ENCODE assay signal across 24 cellular contexts in genomic region chr12:46442723-46443122, GRCh38.
DNase-seq lines count a peak whose midpoint lies in the region; ATAC-seq, FAIRE-seq and TF ChIP-seq lines count a peak whose summit lies in the region.
"Had no signal": no experiment of that assay in that cellular context is flagged by ENCODE, and none has a peak within 500 bp of the region (broad histone marks: within the 10 kb centered on the region; RNA-seq: fewer than 3 reads in every experiment).

No MANE protein-coding gene starts in this region.

- H3K79me1 ChIP-seq in IMR-90 (ENCODE audit: low read depth in 1 of 2, low read length in 2 of 2): peaks cover 0 to 14% of the 10 kb centered on the region in 2 experiments; a peak in 2 of 4 replicates
- peaks cover 2% of the 10 kb centered on the region for H3K79me1 ChIP-seq in mesenchymal stem cell (replicated peaks; ENCODE audit: low read length, poor library complexity, severe bottlenecking)

- no peaks in the 10 kb centered on the region for H3K27me3 Mint-ChIP-seq in astrocyte (ENCODE audit: low read depth, unreplicated experiment)

- H3K4me2 ChIP-seq in A549: 0 out of 3 replicates have a peak overlapping the region, but pooled peaks have one; percentile 20
- H3K4me2 ChIP-seq in IMR-90 (ENCODE audit: low read depth, low read length): peak overlapping the region; percentile 57
- peak overlapping the region; percentile 22 for H3K4me2 ChIP-seq in astrocyte (ENCODE audit: low read length)
- H3K4me2 ChIP-seq in mesenchymal stem cell (ENCODE audit: low read length, poor library complexity, severe bottlenecking): no peak overlapping the region
- H3K4me2 ChIP-seq: PC-9 had no signal

- H3K9me3 ChIP-seq in A549: no peaks in the 10 kb centered on the region
- H3K9me3 ChIP-seq in IMR-90 (ENCODE audit: control insufficient read depth, insufficient read depth, low read length): no peaks in the 10 kb centered on the region
- H3K9me3 ChIP-seq in astrocyte (ENCODE audit: insufficient read depth, low read depth, low read length): no peaks in the 10 kb centered on the region
- no peaks in the 10 kb centered on the region for H3K9me3 ChIP-seq in mesenchymal stem cell (ENCODE audit: control insufficient read depth, low read length)
- H3K9me3 ChIP-seq: heart left ventricle, neutrophil had no signal

- H3K27ac ChIP-seq in A549 (peak overlapping the region; percentile 10 to 37; a peak in 4 of 6 replicates), IMR-90 (ENCODE audit: insufficient read depth, low read length) (peak overlapping the region; percentile 78; the same call in 1 of the 2 replicates), astrocyte (ENCODE audit: low read depth, low read length) (peak overlapping the region; percentile 29), mesenchymal stem cell (ENCODE audit: low read length, poor library complexity, severe bottlenecking) (no peak overlapping the region)
- H3K27ac ChIP-seq: heart left ventricle, neutrophil, PC-9, SJSA1 had no signal

- H3K27me3 ChIP-seq in IMR-90 (ENCODE audit: control insufficient read depth, insufficient read depth, low read length) (no peaks in the 10 kb centered on the region), astrocyte (ENCODE audit: insufficient read depth, low read length) (no peaks in the 10 kb centered on the region), mesenchymal stem cell (ENCODE audit: control insufficient read depth in 1 of 2, insufficient read depth in 1 of 2, low read length in 2 of 2) (no peaks in the 10 kb centered on the region)
- H3K27me3 ChIP-seq: heart left ventricle, neutrophil had no signal

- H2BK20ac ChIP-seq in IMR-90 (ENCODE audit: low read depth, low read length): peak overlapping the region; percentile 89

- H3K4ac ChIP-seq in IMR-90 (ENCODE audit: low read depth, low read length): peak overlapping the region; percentile 87
- H3K4ac ChIP-seq in mesenchymal stem cell (ENCODE audit: low read depth in 1 of 2, low read length in 2 of 2): no peak overlapping the region

- H4K8ac ChIP-seq in IMR-90 (ENCODE audit: low read depth in 2 of 2, low read length in 2 of 2) (peak overlapping the region; percentile 51 to 86; a peak in 3 of 4 replicates), mesenchymal stem cell (ENCODE audit: low read length) (no peak overlapping the region)

- TF ChIP-seq CTCF in A549 (IDR thresholded peaks at IDR 0.05) (no peak), IMR-90 (conservative IDR thresholded peaks at IDR 0.05; ENCODE audit: low read depth, low read length) (no peak), astrocyte (IDR thresholded peaks at IDR 0.05; ENCODE audit: insufficient read depth, low read depth, low read length) (no peak)

- no peak for TF ChIP-seq EP300 in A549 (IDR thresholded peaks at IDR 0.05)

- peaks cover 24% of the 10 kb centered on the region for H3K4me1 Mint-ChIP-seq in astrocyte (ENCODE audit: low read depth, unreplicated experiment)

- peaks cover 9% of the 10 kb centered on the region for H3K9me1 ChIP-seq in IMR-90 (ENCODE audit: insufficient read depth, low read length)

- H3K23ac ChIP-seq in IMR-90 (ENCODE audit: low read depth, low read length): peak overlapping the region; percentile 37; the same call in 1 of the 2 replicates
- no peak overlapping the region for H3K23ac ChIP-seq in mesenchymal stem cell (ENCODE audit: low read length in 2 of 2)

- peak overlapping the region; percentile 90 for H2BK15ac ChIP-seq in IMR-90 (ENCODE audit: low read depth, low read length)
- no peak overlapping the region for H2BK15ac ChIP-seq in mesenchymal stem cell (ENCODE audit: low read depth, poor library complexity, severe bottlenecking)

- peak overlapping the region in 1 of 2 experiments; percentile 71 for H2BK12ac ChIP-seq in mesenchymal stem cell (ENCODE audit: low read length in 2 of 2)

- peak overlapping the region; percentile 13 for H3K27ac Mint-ChIP-seq in astrocyte (ENCODE audit: unreplicated experiment)
- H3K27ac Mint-ChIP-seq: activated naive CD4-positive, alpha-beta T cell treated with anti-CD3 and anti-CD28 coated beads for 36 hours had no signal

- no peak overlapping the region for H3K4me3 Mint-ChIP-seq in astrocyte (ENCODE audit: unreplicated experiment)
- H3K4me3 Mint-ChIP-seq: activated naive CD4-positive, alpha-beta T cell treated with anti-CD3 and anti-CD28 coated beads for 36 hours had no signal

- CTCF ChIA-PET in A549 (lab: Yijun Ruan, JAX): interaction anchor here (1.3 kb wide), 1 partner anchor 234 kb away, joined by 3 read pairs; no protein-coding TSS in a partner anchor
- CTCF ChIA-PET in IMR-90 (lab: Yijun Ruan, JAX): interaction anchor here (0.7 kb wide), 1 partner anchor 9 kb away, joined by 4 read pairs; no protein-coding TSS in a partner anchor

- in situ Hi-C loops in IMR-90 (cut with MboI; ENCODE audit: low sequenced_read_pairs): no loop called here

- H2BK5ac ChIP-seq in IMR-90 (ENCODE audit: low read depth, low read length, poor library complexity, severe bottlenecking) (peak overlapping the region; percentile 78), mesenchymal stem cell (ENCODE audit: low read depth, low read length, poor library complexity, severe bottlenecking) (no peak overlapping the region)

- H3K4me1 ChIP-seq in A549 (peaks cover 45% of the 10 kb centered on the region), IMR-90 (ENCODE audit: control insufficient read depth, insufficient read depth, low read length) (peaks cover 13% of the 10 kb centered on the region), astrocyte (ENCODE audit: insufficient read depth, low read length) (peaks cover 13% of the 10 kb centered on the region), mesenchymal stem cell (ENCODE audit: control insufficient read depth, insufficient read depth, low read depth, low read length) (peaks cover 4% of the 10 kb centered on the region)
- H3K4me1 ChIP-seq: SJSA1 had no signal

- no TSS peak for BruUV-seq in IMR-90 (replicated peaks; lab: Mats Ljungman, UMichigan)

- peak overlapping the region; percentile 56 for H4K91ac ChIP-seq in IMR-90 (ENCODE audit: insufficient read depth, low read depth, low read length)
- no peak overlapping the region for H4K91ac ChIP-seq in mesenchymal stem cell (ENCODE audit: low read length)

- H3K18ac ChIP-seq in IMR-90 (ENCODE audit: low read depth, low read length) (peak overlapping the region; percentile 85), mesenchymal stem cell (ENCODE audit: low read depth in 1 of 2, low read length in 2 of 2) (no peak overlapping the region)

- WGBS in A549 (ENCODE audit: missing lambda C conversion rate): 82% methylated on average over 2 of the region's 2 CpGs
- WGBS in IMR-90 (ENCODE audit: extremely low coverage in 2 of 2, insufficient read length in 1 of 2), 2 experiments: no CpG with 5 or more reads among the region's 2 CpGs
- 70% methylated on average over 2 of the region's 2 CpGs for WGBS in mesenchymal stem cell

- H3K56ac ChIP-seq in IMR-90 (ENCODE audit: extremely low read depth, insufficient read depth, low read length): peak overlapping the region; percentile 51; the same call in 1 of the 2 replicates

- dilution Hi-C loops in IMR-90 (cut with HindIII; ENCODE audit: low sequenced_read_pairs, unreplicated experiment): no loop called here

- H2AFZ ChIP-seq in IMR-90 (replicated peaks; ENCODE audit: low read length, poor library complexity) (peak overlapping the region; percentile 80), astrocyte (ENCODE audit: low read depth, low read length) (no peak overlapping the region), mesenchymal stem cell (ENCODE audit: low read depth, low read length) (no peak overlapping the region)
- H2AFZ ChIP-seq: PC-9 had no signal

- H4K20me1 ChIP-seq in IMR-90 (ENCODE audit: insufficient read depth, low read length) (no peaks in the 10 kb centered on the region), astrocyte (ENCODE audit: insufficient read depth, low read length) (no peaks in the 10 kb centered on the region)

- H3K36me3 ChIP-seq in IMR-90 (ENCODE audit: control insufficient read depth, insufficient read depth, low read length) (no peaks in the 10 kb centered on the region), astrocyte (ENCODE audit: insufficient read depth, low read length) (no peaks in the 10 kb centered on the region), mesenchymal stem cell (ENCODE audit: control insufficient read depth in 1 of 2, insufficient read depth in 2 of 2, low read depth in 1 of 2, low read length in 2 of 2) (no peaks in the 10 kb centered on the region)
- H3K36me3 ChIP-seq: heart left ventricle, neutrophil, SJSA1 had no signal

- TF ChIP-seq POLR2A in A549 (IDR thresholded peaks at IDR 0.05; ENCODE audit: low read length) (no peak), IMR-90 (IDR thresholded peaks at IDR 0.05; ENCODE audit: low read depth, low read length) (no peak)

- H2AK5ac ChIP-seq in IMR-90 (ENCODE audit: low read depth, low read length) (no peak overlapping the region), mesenchymal stem cell (ENCODE audit: low read length, severe bottlenecking) (no peak overlapping the region)

- no peaks in the 10 kb centered on the region for H3K79me2 ChIP-seq in astrocyte (ENCODE audit: insufficient read depth, low read length)

- FAIRE-seq in A549 (lab: Jason Lieb, UNC) (no peak), astrocyte (lab: Jason Lieb, UNC) (peak; percentile 59)
- FAIRE-seq: D721Med, HepG2 had no signal

- ATAC-seq in A549 (no peak), IMR-90 (ENCODE audit: low read depth) (peak; percentile 33; the same call in 1 of the 2 replicates), GM18519 (IDR thresholded peaks at IDR 0.05; ENCODE audit: low FRiP score, unreplicated experiment) (no peak), HG03457 (IDR thresholded peaks at IDR 0.05; ENCODE audit: unreplicated experiment) (no peak)
- ATAC-seq: activated CD4-positive, CD25-positive, alpha-beta regulatory T cell treated with anti-CD3 and anti-CD28 coated beads, Interleukin-2, amount 50 U/mL, for 24 hours; heart left ventricle; HepG2 had no signal

- H2BK120ac ChIP-seq in IMR-90 (ENCODE audit: low read depth, low read length): peak overlapping the region; percentile 90
- no peak overlapping the region for H2BK120ac ChIP-seq in mesenchymal stem cell (ENCODE audit: low read depth, low read length)

- peak overlapping the region; percentile 43 for H4K5ac ChIP-seq in IMR-90 (ENCODE audit: low read depth, low read length)

- H3K9ac ChIP-seq in IMR-90 (ENCODE audit: low read depth, low read length) (peak overlapping the region; percentile 72), astrocyte (ENCODE audit: low read length) (peak overlapping the region; percentile 19), mesenchymal stem cell (ENCODE audit: low read length) (peak overlapping the region; percentile 55)

- H2AK9ac ChIP-seq in IMR-90 (replicated peaks; ENCODE audit: low read depth, low read length, poor library complexity): no peak overlapping the region

- peak overlapping the region; percentile 94 for H3K14ac ChIP-seq in IMR-90 (replicated peaks; ENCODE audit: low read depth, low read length)
- no peak overlapping the region for H3K14ac ChIP-seq in mesenchymal stem cell (ENCODE audit: low read length in 2 of 2)

- H3K36me3 Mint-ChIP-seq in astrocyte (ENCODE audit: low read depth, unreplicated experiment): peaks cover 1% of the 10 kb centered on the region

- POLR2A ChIA-PET in A549 (lab: Yijun Ruan, JAX): no interaction called here
- POLR2A ChIA-PET in IMR-90 (lab: Charles Lee; ENCODE audit: unreplicated experiment): no interaction called here

- H3K9me3 Mint-ChIP-seq in astrocyte (ENCODE audit: unreplicated experiment): no peaks in the 10 kb centered on the region
- H3K9me3 Mint-ChIP-seq: activated naive CD4-positive, alpha-beta T cell treated with anti-CD3 and anti-CD28 coated beads for 36 hours had no signal

- DNase-seq in A549 (ENCODE audit: low read depth in 1 of 2, low spot score in 1 of 2) (no peak), IMR-90 (peak; percentile 40), astrocyte (ENCODE audit: low read depth) (no peak), mesenchymal stem cell (no peak), NK-92 (lab: John Stamatoyannopoulos, UW; ENCODE audit: unreplicated experiment) (no peak)
- DNase-seq in activated T-cell treated with anti-CD3 and anti-CD28 coated beads, Interleukin-2, amount 50 U/mL, for 1 hour: no peak
- DNase-seq: activated naive CD4-positive, alpha-beta T cell treated with anti-CD3 and anti-CD28 coated beads for 36 hours; activated T-cell treated with anti-CD3 and anti-CD28 coated beads, Interleukin-2, amount 50 U/mL, for 48 hours; anterior cingulate cortex; cerebellar nuclear complex; heart left ventricle; NCI-H1436; NCI-H2171; NCI-H774; PC-9; stimulated activated CD4-positive, alpha-beta T cell treated with anti-CD3 and anti-CD28 coated beads, Interleukin-12 subunit alpha, Interleukin-12 subunit beta, amount 100 ng/mL, for 4 hours; stimulated activated CD8-positive, alpha-beta memory T cell treated with anti-CD3 and anti-CD28 coated beads, Interleukin-4, amount 100 ng/mL, for 48 hours had no signal

- H3K4me3 ChIP-seq in A549 (no peak overlapping the region), IMR-90 (ENCODE audit: insufficient read depth, low read depth, low read length) (no peak overlapping the region), astrocyte (ENCODE audit: insufficient read depth, low read depth, low read length) (no peak overlapping the region), mesenchymal stem cell (ENCODE audit: insufficient read depth in 1 of 2, low read depth in 1 of 2, low read length in 2 of 2) (no peak overlapping the region)
- H3K4me3 ChIP-seq: heart left ventricle, PC-9, SJSA1 had no signal

- intact Hi-C loops in IMR-90 (cut with micrococcal nuclease): no loop called here

- TF ChIP-seq RAD21 in A549 (conservative IDR thresholded peaks at IDR 0.05 in 1 of 2, IDR thresholded peaks at IDR 0.05 in 1 of 2) (no peak), IMR-90 (IDR thresholded peaks at IDR 0.05; ENCODE audit: low read length) (no peak)

Comparison
In these comparisons a context has a peak if more than half of its experiments do, and no peak if none do; other contexts are left out.
1. H3K9ac ChIP-seq: peak in every context shown above with its lines; median percentile 72 in IMR-90; 55 in mesenchymal stem cell; 19 in astrocyte.